ENCODE assay signal across 9 cellular contexts in the genomic region with DNA sequence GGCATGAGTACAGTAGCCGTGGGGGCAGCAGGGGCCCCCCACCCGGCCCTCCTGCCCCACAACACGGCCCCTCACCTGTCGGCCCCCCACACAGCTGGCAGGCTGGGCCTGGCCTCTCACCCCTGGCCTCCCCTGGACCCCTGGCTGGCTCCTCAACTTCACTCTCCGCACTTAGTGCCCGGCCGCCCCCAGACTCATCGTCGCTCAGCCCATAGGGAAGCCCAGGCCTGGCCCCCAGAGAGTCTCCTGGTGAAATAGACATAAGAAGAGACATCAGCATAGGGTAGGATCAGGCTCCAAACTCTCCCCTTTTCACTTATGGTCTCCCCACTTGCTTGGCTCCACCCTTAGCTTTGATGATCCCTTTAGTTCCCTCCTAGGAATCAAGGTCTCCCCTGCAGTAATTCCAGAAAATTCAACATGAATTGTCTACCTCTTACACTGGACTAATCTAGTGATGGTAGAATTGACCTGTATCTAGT. TPM values are rescaled to one million over a fixed set of nuclear protein-coding genes. Genes with fewer than 3 reads are reported as not detected.
DNase-seq lines count a peak whose midpoint lies in the region; ATAC-seq and TF ChIP-seq lines count a peak whose summit lies in the region.
"Had no signal": no experiment of that assay in that cellular context is flagged by ENCODE, and none has a peak within 500 bp of the region (broad histone marks: within the 10 kb centered on the region; RNA-seq: fewer than 3 reads in every experiment).

No MANE protein-coding gene starts in this region.

- no peaks in the 10 kb centered on the region for H3K9me3 ChIP-seq in skeletal muscle satellite cell (replicated peaks; ENCODE audit: low read length)
- H3K9me3 ChIP-seq: esophagus squamous epithelium had no signal

- H3K9ac ChIP-seq in skeletal muscle satellite cell (ENCODE audit: low read depth, low read length) = peak overlapping the region; percentile 92

- no peak for ATAC-seq in WTC11
- no peak for ATAC-seq in foreskin keratinocyte
- no peak for ATAC-seq in HG02970 (IDR thresholded peaks at IDR 0.05; ENCODE audit: low FRiP score, unreplicated experiment)

- DNase-seq in activated CD4-positive, alpha-beta T cell treated with anti-CD3 and anti-CD28 coated beads, Interleukin-2, amount 10 ng/mL, durations not matched to agents 24 days and 14 days = no peak
- no peak for DNase-seq in activated CD4-positive, alpha-beta T cell treated with anti-CD3 and anti-CD28 coated beads for 4 hours
- DNase-seq in WTC11 (ENCODE audit: low spot score) (no peak), foreskin keratinocyte (no peak), SKM-1 (lab: John Stamatoyannopoulos, UW; ENCODE audit: unreplicated experiment) (no peak), posterior vena cava (ENCODE audit: low spot score) (no peak)
- DNase-seq: esophagus squamous epithelium had no signal

- POLR2A ChIA-PET in WTC11 (lab: Charles Lee) = no interaction called here

- H3K27me3 ChIP-seq in foreskin keratinocyte (no peaks in the 10 kb centered on the region), skeletal muscle satellite cell (ENCODE audit: control insufficient read depth, insufficient read depth, low read length) (no peaks in the 10 kb centered on the region)
- H3K27me3 ChIP-seq: esophagus squamous epithelium had no signal

- H3K4me1 ChIP-seq in foreskin keratinocyte = peaks cover 8% of the 10 kb centered on the region
- peaks cover 36% of the 10 kb centered on the region for H3K4me1 ChIP-seq in skeletal muscle satellite cell (ENCODE audit: control insufficient read depth, insufficient read depth, low read length)

- H3K4me3 Mint-ChIP-seq in activated CD4-positive, alpha-beta T cell treated with anti-CD3 and anti-CD28 coated beads, Interleukin-2, amount 10 ng/mL, durations not matched to agents 24 days and 14 days = peak overlapping the region; percentile 95
- H3K4me3 Mint-ChIP-seq in WTC11 = peak overlapping the region; percentile 94

- CTCF ChIA-PET in WTC11 (lab: Charles Lee) = interaction anchor here (1.0 to 1.7 kb wide), 2 partner anchors 30 to 99 kb away, joined by 3 to 4 read pairs; a partner anchor contains a TSS

- H3K27ac ChIP-seq in foreskin keratinocyte = peak overlapping the region; percentile 67

- H3K4me1 Mint-ChIP-seq in activated CD4-positive, alpha-beta T cell treated with anti-CD3 and anti-CD28 coated beads, Interleukin-2, amount 10 ng/mL, durations not matched to agents 24 days and 14 days = peaks cover 30% of the 10 kb centered on the region
- peaks cover 20% of the 10 kb centered on the region for H3K4me1 Mint-ChIP-seq in WTC11

- intact Hi-C loops in activated CD4-positive, alpha-beta T cell treated with anti-CD3 and anti-CD28 coated beads, Interleukin-2, amount 10 ng/mL, durations not matched to agents 24 days and 14 days (cut with micrococcal nuclease) = no loop called here
- intact Hi-C loops in posterior vena cava (cut with DNase I) = no loop called here

- H3K36me3 ChIP-seq in skeletal muscle satellite cell (ENCODE audit: insufficient read depth, low read length) = peaks cover 76% of the 10 kb centered on the region

- H3K27me3 Mint-ChIP-seq in activated CD4-positive, alpha-beta T cell treated with anti-CD3 and anti-CD28 coated beads, Interleukin-2, amount 10 ng/mL, durations not matched to agents 24 days and 14 days = no peaks in the 10 kb centered on the region
- H3K27me3 Mint-ChIP-seq in WTC11 (ENCODE audit: low read depth) = no peaks in the 10 kb centered on the region; the same call in 1 of the 2 replicates

- H3K36me3 Mint-ChIP-seq in activated CD4-positive, alpha-beta T cell treated with anti-CD3 and anti-CD28 coated beads, Interleukin-2, amount 10 ng/mL, durations not matched to agents 24 days and 14 days (ENCODE audit: low read depth) = peaks cover 70% of the 10 kb centered on the region
- H3K36me3 Mint-ChIP-seq in WTC11 = peaks cover 61% of the 10 kb centered on the region

- H3K9me3 Mint-ChIP-seq in activated CD4-positive, alpha-beta T cell treated with anti-CD3 and anti-CD28 coated beads, Interleukin-2, amount 10 ng/mL, durations not matched to agents 24 days and 14 days = no peaks in the 10 kb centered on the region
- H3K9me3 Mint-ChIP-seq in WTC11 = no peaks in the 10 kb centered on the region

- no peak for TF ChIP-seq CTCF in WTC11 (IDR thresholded peaks at IDR 0.05)
- TF ChIP-seq CTCF in foreskin keratinocyte (conservative IDR thresholded peaks at IDR 0.05) = no peak

- H3K27ac Mint-ChIP-seq in activated CD4-positive, alpha-beta T cell treated with anti-CD3 and anti-CD28 coated beads, Interleukin-2, amount 10 ng/mL, durations not matched to agents 24 days and 14 days = peak overlapping the region; percentile 96
- H3K27ac Mint-ChIP-seq in WTC11 = peak overlapping the region; percentile 96

- H3K4me3 ChIP-seq in skeletal muscle satellite cell (ENCODE audit: low read length) = peak overlapping the region; percentile 79

- peak overlapping the region; percentile 98 for H3K4me2 ChIP-seq in skeletal muscle satellite cell (ENCODE audit: low read length)

TF ChIP-seq in WTC11, 78 proteins besides CTCF, POLR2A, EP300 and RAD21 (continues in another document):
- TF ChIP-seq, protein P1, sequence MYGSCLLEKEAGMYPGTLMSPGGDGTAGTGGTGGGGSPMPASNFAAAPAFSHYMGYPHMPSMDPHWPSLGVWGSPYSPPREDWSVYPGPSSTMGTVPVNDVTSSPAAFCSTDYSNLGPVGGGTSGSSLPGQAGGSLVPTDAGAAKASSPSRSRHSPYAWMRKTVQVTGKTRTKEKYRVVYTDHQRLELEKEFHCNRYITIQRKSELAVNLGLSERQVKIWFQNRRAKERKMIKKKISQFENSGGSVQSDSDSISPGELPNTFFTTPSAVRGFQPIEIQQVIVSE (CRISPR knock-in tag; IDR thresholded peaks at IDR 0.05; ENCODE audit: borderline replicate concordance) = no peak
- TF ChIP-seq ZNF138 (CRISPR knock-in tag; conservative IDR thresholded peaks at IDR 0.05) = no peak
- TF ChIP-seq ZNF219 (CRISPR knock-in tag; IDR thresholded peaks at IDR 0.05; ENCODE audit: borderline replicate concordance) = no peak
- TF ChIP-seq, protein P2, sequence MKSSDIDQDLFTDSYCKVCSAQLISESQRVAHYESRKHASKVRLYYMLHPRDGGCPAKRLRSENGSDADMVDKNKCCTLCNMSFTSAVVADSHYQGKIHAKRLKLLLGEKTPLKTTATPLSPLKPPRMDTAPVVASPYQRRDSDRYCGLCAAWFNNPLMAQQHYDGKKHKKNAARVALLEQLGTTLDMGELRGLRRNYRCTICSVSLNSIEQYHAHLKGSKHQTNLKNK (CRISPR knock-in tag; IDR thresholded peaks at IDR 0.05) = no peak
- TF ChIP-seq, protein P3, sequence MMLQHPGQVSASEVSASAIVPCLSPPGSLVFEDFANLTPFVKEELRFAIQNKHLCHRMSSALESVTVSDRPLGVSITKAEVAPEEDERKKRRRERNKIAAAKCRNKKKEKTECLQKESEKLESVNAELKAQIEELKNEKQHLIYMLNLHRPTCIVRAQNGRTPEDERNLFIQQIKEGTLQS (CRISPR knock-in tag; conservative IDR thresholded peaks at IDR 0.05) = no peak
- TF ChIP-seq, protein P4, sequence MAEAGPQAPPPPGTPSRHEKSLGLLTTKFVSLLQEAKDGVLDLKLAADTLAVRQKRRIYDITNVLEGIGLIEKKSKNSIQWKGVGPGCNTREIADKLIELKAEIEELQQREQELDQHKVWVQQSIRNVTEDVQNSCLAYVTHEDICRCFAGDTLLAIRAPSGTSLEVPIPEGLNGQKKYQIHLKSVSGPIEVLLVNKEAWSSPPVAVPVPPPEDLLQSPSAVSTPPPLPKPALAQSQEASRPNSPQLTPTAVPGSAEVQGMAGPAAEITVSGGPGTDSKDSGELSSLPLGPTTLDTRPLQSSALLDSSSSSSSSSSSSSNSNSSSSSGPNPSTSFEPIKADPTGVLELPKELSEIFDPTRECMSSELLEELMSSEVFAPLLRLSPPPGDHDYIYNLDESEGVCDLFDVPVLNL (CRISPR knock-in tag; IDR thresholded peaks at IDR 0.05; ENCODE audit: borderline replicate concordance, low read depth) = no peak

RNA-seq across cellular contexts. Expression of a gene that starts 1.7 kb away (rescaled TPM):
- total RNA-seq in activated CD4-positive, alpha-beta T cell treated with anti-CD3 and anti-CD28 coated beads, Interleukin-2, amount 10 ng/mL, durations not matched to agents 24 days and 14 days = 11.1 and 13.5 TPM in 2 replicates
- 23.6 to 27.4 TPM (median 24.5 TPM) in 3 replicates for total RNA-seq in WTC11 (2021)
- total RNA-seq in foreskin keratinocyte = 10.2 and 12.9 TPM in 2 replicates
- 13.9 and 14.8 TPM in 2 replicates for polyA plus RNA-seq in foreskin keratinocyte
- 5.7 and 6.1 TPM in 2 replicates for total RNA-seq in skeletal muscle satellite cell (2012; rRNA removed)
- total RNA-seq in posterior vena cava = 10 to 100 TPM; 15.6 to 15.7 TPM

RNA-seq across cellular contexts. Expression of a gene that starts 8.4 kb away (rescaled TPM):
- total RNA-seq in activated CD4-positive, alpha-beta T cell treated with anti-CD3 and anti-CD28 coated beads, Interleukin-2, amount 10 ng/mL, durations not matched to agents 24 days and 14 days = 120 and 128 TPM in 2 replicates
- total RNA-seq in WTC11 (2021) (72.5 to 75.3 TPM (median 74.7 TPM) in 3 replicates), foreskin keratinocyte (110 and 111 TPM in 2 replicates), posterior vena cava (10 to 100 TPM; 76.4 to 85.3 TPM)
- polyA plus RNA-seq in foreskin keratinocyte = 129 and 132 TPM in 2 replicates
- total RNA-seq in skeletal muscle satellite cell (2012; rRNA removed) = 109 and 121 TPM in 2 replicates

RNA-seq across cellular contexts. Expression of a gene that starts 8.7 kb away (rescaled TPM):
- 51.2 and 52.0 TPM in 2 replicates for total RNA-seq in activated CD4-positive, alpha-beta T cell treated with anti-CD3 and anti-CD28 coated beads, Interleukin-2, amount 10 ng/mL, durations not matched to agents 24 days and 14 days
- total RNA-seq in WTC11 (2021) (46.6 to 53.6 TPM (median 49.1 TPM) in 3 replicates), foreskin keratinocyte (39.9 and 45.6 TPM in 2 replicates), posterior vena cava (10 to 100 TPM; 30.1 to 36.2 TPM)
- 48.6 and 51.2 TPM in 2 replicates for polyA plus RNA-seq in foreskin keratinocyte
- total RNA-seq in skeletal muscle satellite cell (2012; rRNA removed) = 22.8 and 26.9 TPM in 2 replicates

RNA-seq across cellular contexts. Expression of a gene that starts 22.3 kb away (rescaled TPM):
- total RNA-seq in activated CD4-positive, alpha-beta T cell treated with anti-CD3 and anti-CD28 coated beads, Interleukin-2, amount 10 ng/mL, durations not matched to agents 24 days and 14 days = 80.1 and 83.8 TPM in 2 replicates
- 103 to 123 TPM (median 107 TPM) in 3 replicates for total RNA-seq in WTC11 (2021)
- total RNA-seq in foreskin keratinocyte = 44.2 and 52.9 TPM in 2 replicates
- 39.9 and 50.9 TPM in 2 replicates for polyA plus RNA-seq in foreskin keratinocyte
- total RNA-seq in skeletal muscle satellite cell (2012; rRNA removed) = 25.6 and 34.3 TPM in 2 replicates
- 10 to 100 TPM; 36.9 to 41.3 TPM for total RNA-seq in posterior vena cava

RNA-seq across cellular contexts. Expression of a gene that starts 30.5 kb away (rescaled TPM):
- 165 and 167 TPM in 2 replicates for total RNA-seq in activated CD4-positive, alpha-beta T cell treated with anti-CD3 and anti-CD28 coated beads, Interleukin-2, amount 10 ng/mL, durations not matched to agents 24 days and 14 days
- total RNA-seq in WTC11 (2021) (140 to 193 TPM (median 147 TPM) in 3 replicates), foreskin keratinocyte (128 and 169 TPM in 2 replicates), posterior vena cava (10 to 100 TPM; 38.8 to 41.6 TPM)
- polyA plus RNA-seq in foreskin keratinocyte = 119 and 149 TPM in 2 replicates
- 73.2 and 84.2 TPM in 2 replicates for total RNA-seq in skeletal muscle satellite cell (2012; rRNA removed)
